In genomic region chr12:109946505-109946904, GRCh38 we compare ENCODE assay signal across 11 cellular contexts. TPM values are rescaled to one million over a fixed set of nuclear protein-coding genes. Genes with fewer than 3 reads are reported as not detected.
DNase-seq lines count a peak whose midpoint lies in the region; ATAC-seq, FAIRE-seq and TF ChIP-seq lines count a peak whose summit lies in the region.
"Had no signal": no experiment of that assay in that cellular context is flagged by ENCODE, and none has a peak within 500 bp of the region (broad histone marks: within the 10 kb centered on the region; RNA-seq: fewer than 3 reads in every experiment).

No MANE protein-coding gene starts in this region.

- H3K27me3 ChIP-seq in suprapubic skin, result no peaks in the 10 kb centered on the region
- H3K27me3 ChIP-seq: right lobe of liver had no signal

- H3K9me3 ChIP-seq in suprapubic skin, result no peaks in the 10 kb centered on the region
- H3K9me3 ChIP-seq: right lobe of liver had no signal

- TF ChIP-seq CTCF in suprapubic skin (IDR thresholded peaks at IDR 0.05), result no peak

- 52% methylated on average over 5 of the region's 5 CpGs for WGBS in suprapubic skin

- peak overlapping the region; percentile 54 for H3K4me3 Mint-ChIP-seq in activated CD4-positive, alpha-beta T cell treated with anti-CD3 and anti-CD28 coated beads, Interleukin-2, amount 10 ng/mL, durations not matched to agents 24 days and 14 days

- no peaks in the 10 kb centered on the region for H3K27me3 Mint-ChIP-seq in activated CD4-positive, alpha-beta T cell treated with anti-CD3 and anti-CD28 coated beads, Interleukin-2, amount 10 ng/mL, durations not matched to agents 24 days and 14 days

- H3K27ac ChIP-seq in suprapubic skin, result peak overlapping the region; percentile 20

- H3K4me1 Mint-ChIP-seq in activated CD4-positive, alpha-beta T cell treated with anti-CD3 and anti-CD28 coated beads, Interleukin-2, amount 10 ng/mL, durations not matched to agents 24 days and 14 days, result peaks cover 27% of the 10 kb centered on the region

- no peak for FAIRE-seq in RCC 7860 (lab: Jason Lieb, UNC)

- peak overlapping the region; percentile 84 for H3K27ac Mint-ChIP-seq in activated CD4-positive, alpha-beta T cell treated with anti-CD3 and anti-CD28 coated beads, Interleukin-2, amount 10 ng/mL, durations not matched to agents 24 days and 14 days

- intact Hi-C loops in activated CD4-positive, alpha-beta T cell treated with anti-CD3 and anti-CD28 coated beads, Interleukin-2, amount 10 ng/mL, durations not matched to agents 24 days and 14 days (cut with micrococcal nuclease), result no loop called here

- peaks cover 24% of the 10 kb centered on the region for H3K4me1 ChIP-seq in suprapubic skin

- peaks cover 60% of the 10 kb centered on the region for H3K36me3 Mint-ChIP-seq in activated CD4-positive, alpha-beta T cell treated with anti-CD3 and anti-CD28 coated beads, Interleukin-2, amount 10 ng/mL, durations not matched to agents 24 days and 14 days (ENCODE audit: low read depth)

- no peak for ATAC-seq in HG03571 (IDR thresholded peaks at IDR 0.05; ENCODE audit: unreplicated experiment)

- no peak for TF ChIP-seq EP300 in suprapubic skin (IDR thresholded peaks at IDR 0.05)

- H3K36me3 ChIP-seq in suprapubic skin, result peaks cover 60% of the 10 kb centered on the region

- H3K9me3 Mint-ChIP-seq in activated CD4-positive, alpha-beta T cell treated with anti-CD3 and anti-CD28 coated beads, Interleukin-2, amount 10 ng/mL, durations not matched to agents 24 days and 14 days, result no peaks in the 10 kb centered on the region

- peak; percentile 66 for DNase-seq in activated CD4-positive, alpha-beta T cell treated with anti-CD3 and anti-CD28 coated beads, Interleukin-2, amount 10 ng/mL, durations not matched to agents 24 days and 14 days
- DNase-seq in activated CD4-positive, alpha-beta T cell treated with anti-CD3 and anti-CD28 coated beads, Interleukin-2, amount 50 U/mL, for 4 hours, result no peak
- peak; percentile 65 for DNase-seq in astrocyte of the hippocampus (ENCODE audit: low read depth, low spot score)
- peak; percentile 29 for DNase-seq in kidney glomerular epithelial cell (lab: John Stamatoyannopoulos, UW)
- no peak for DNase-seq in suprapubic skin (ENCODE audit: low spot score in 2 of 2)
- DNase-seq in RCC 7860 (ENCODE audit: low spot score), result no peak
- no peak for DNase-seq in HuH-7 (ENCODE audit: low spot score)
- DNase-seq: effector memory CD4-positive, alpha-beta T cell; NCI-H1417; right lobe of liver had no signal

- H3K4me3 ChIP-seq in suprapubic skin, result no peak overlapping the region
- H3K4me3 ChIP-seq: right lobe of liver had no signal

- no peak for TF ChIP-seq POLR2A in suprapubic skin (IDR thresholded peaks at IDR 0.05)

RNA-seq across cellular contexts. Expression of gene TCHP, which starts 46.4 kb away (rescaled TPM):
- 30.9 and 34.0 TPM in 2 replicates for total RNA-seq in activated CD4-positive, alpha-beta T cell treated with anti-CD3 and anti-CD28 coated beads, Interleukin-2, amount 10 ng/mL, durations not matched to agents 24 days and 14 days
- total RNA-seq in suprapubic skin, result 10 to 100 TPM; 22.6 to 96.4 (median 36.6) TPM

RNA-seq across cellular contexts. Expression of gene GIT2, which starts 49.7 kb away (rescaled TPM):
- total RNA-seq in activated CD4-positive, alpha-beta T cell treated with anti-CD3 and anti-CD28 coated beads, Interleukin-2, amount 10 ng/mL, durations not matched to agents 24 days and 14 days, result 87.1 and 88.6 TPM in 2 replicates
- total RNA-seq in suprapubic skin, result 10 to 100 TPM; 19.4 to 60.6 (median 35.0) TPM

RNA-seq across cellular contexts. Expression of gene ANKRD13A, which starts 52.7 kb away (rescaled TPM):
- 60.6 and 62.5 TPM in 2 replicates for total RNA-seq in activated CD4-positive, alpha-beta T cell treated with anti-CD3 and anti-CD28 coated beads, Interleukin-2, amount 10 ng/mL, durations not matched to agents 24 days and 14 days
- total RNA-seq in suprapubic skin, result 100 to 1,000 TPM; 104 to 161 (median 114) TPM

Comparison
In these comparisons a context has a peak if more than half of its experiments do, and no peak if none do; other contexts are left out.
1. DNase-seq: peak in activated CD4-positive, alpha-beta T cell treated with anti-CD3 and anti-CD28 coated beads, Interleukin-2, amount 10 ng/mL, durations not matched to agents 24 days and 14 days (single experiment), astrocyte of the hippocampus (single experiment) and kidney glomerular epithelial cell (single experiment); none in activated CD4-positive, alpha-beta T cell treated with anti-CD3 and anti-CD28 coated beads, Interleukin-2, amount 50 U/mL, for 4 hours (0 of 2), suprapubic skin (0 of 2), RCC 7860 (single experiment) and HuH-7 (single experiment).